Comparison of ENCODE assay signal across 12 cellular contexts in genomic region chr20:35055445-35056276, GRCh38. TPM values are rescaled to one million over a fixed set of nuclear protein-coding genes. Genes with fewer than 3 reads are reported as not detected.
DNase-seq lines count a peak whose midpoint lies in the region; ATAC-seq and TF ChIP-seq lines count a peak whose summit lies in the region.
"Had no signal": no experiment of that assay in that cellular context is flagged by ENCODE, and none has a peak within 500 bp of the region (broad histone marks: within the 10 kb centered on the region; RNA-seq: fewer than 3 reads in every experiment).

No MANE protein-coding gene starts in this region.

- H3K27me3 ChIP-seq in smooth muscle cell (ENCODE audit: low read depth): no peaks in the 10 kb centered on the region

- H3K4me1 Mint-ChIP-seq in activated T-cell treated with anti-CD3 and anti-CD28 coated beads, Interleukin-2, amount 50 U/mL, for 4 hours (ENCODE audit: low read depth): peaks cover 26% of the 10 kb centered on the region
- H3K4me1 Mint-ChIP-seq in IgD-negative memory B cell: peaks cover 20 to 34% (median 27%) of the 10 kb centered on the region in 3 donors
- peaks cover 21% of the 10 kb centered on the region for H3K4me1 Mint-ChIP-seq in activated naive CD8-positive, alpha-beta T cell treated with anti-CD3 and anti-CD28 coated beads, Interleukin-2, amount 50 U/mL, for 24 hours

- H3K9me3 ChIP-seq in smooth muscle cell (replicated peaks; ENCODE audit: low read depth): no peaks in the 10 kb centered on the region

- H3K9ac ChIP-seq in smooth muscle cell (ENCODE audit: low read depth): no peak overlapping the region

- no peak overlapping the region for H2AFZ ChIP-seq in smooth muscle cell (ENCODE audit: low read depth)

- no peak overlapping the region for H3K4me3 ChIP-seq in smooth muscle cell

- 62% methylated on average over 9 of the region's 9 CpGs for WGBS in smooth muscle cell (ENCODE audit: low lambda C conversion rate)

- peak in 1 of 2 donors; percentile 82 for ATAC-seq in activated T-cell treated with anti-CD3 and anti-CD28 coated beads, Interleukin-2, amount 50 U/mL, for 4 hours
- no peak for ATAC-seq in activated naive CD8-positive, alpha-beta T cell treated with anti-CD3 and anti-CD28 coated beads, Interleukin-2, amount 50 U/mL, for 24 hours

- DNase-seq in activated T-cell treated with anti-CD3 and anti-CD28 coated beads, Interleukin-2, amount 50 U/mL, for 4 hours: no peak
- DNase-seq in activated T-cell treated with anti-CD3 and anti-CD28 coated beads for 4 hours (no peak), smooth muscle cell (lab: John Stamatoyannopoulos, UW; ENCODE audit: unreplicated experiment) (no peak), HuH-7.5 (ENCODE audit: low spot score) (no peak)
- no peak for DNase-seq in activated naive CD8-positive, alpha-beta T cell treated with anti-CD3 and anti-CD28 coated beads, Interleukin-2, amount 50 U/mL, for 24 hours
- no peak for DNase-seq in stimulated activated naive CD4-positive, alpha-beta T cell (lab: John Stamatoyannopoulos, UW)
- DNase-seq in stimulated activated CD4-positive, alpha-beta T cell treated with anti-CD3 and anti-CD28 coated beads, Interleukin-4, amount 100 ng/mL, for 1 hour: no peak
- DNase-seq: AML-193; effector CD8-positive, alpha-beta T cell; NCI-H1694; stimulated activated CD4-positive, alpha-beta T cell treated with anti-CD3 and anti-CD28 coated beads, Interleukin-1b, Interleukin-23, amount 100 ng/mL, for 48 hours had no signal

- peaks cover 10% of the 10 kb centered on the region for H3K36me3 ChIP-seq in smooth muscle cell (ENCODE audit: low read depth)

- H3K4me2 ChIP-seq in smooth muscle cell: no peak overlapping the region

- H3K79me2 ChIP-seq in smooth muscle cell (ENCODE audit: low read depth): peaks cover 47% of the 10 kb centered on the region

- no peaks in the 10 kb centered on the region for H3K4me1 ChIP-seq in smooth muscle cell (ENCODE audit: low read depth)

- no peak for TF ChIP-seq CTCF in smooth muscle cell (IDR thresholded peaks at IDR 0.05; ENCODE audit: borderline replicate concordance, insufficient read depth, poor library complexity, severe bottlenecking)

- no peaks in the 10 kb centered on the region for H3K27me3 Mint-ChIP-seq in activated T-cell treated with anti-CD3 and anti-CD28 coated beads, Interleukin-2, amount 50 U/mL, for 4 hours (ENCODE audit: low read depth)
- no peaks in the 10 kb centered on the region for H3K27me3 Mint-ChIP-seq in IgD-negative memory B cell
- H3K27me3 Mint-ChIP-seq in activated naive CD8-positive, alpha-beta T cell treated with anti-CD3 and anti-CD28 coated beads, Interleukin-2, amount 50 U/mL, for 24 hours: no peaks in the 10 kb centered on the region

- no peaks in the 10 kb centered on the region for H3K9me3 Mint-ChIP-seq in activated T-cell treated with anti-CD3 and anti-CD28 coated beads, Interleukin-2, amount 50 U/mL, for 4 hours
- no peaks in the 10 kb centered on the region for H3K9me3 Mint-ChIP-seq in IgD-negative memory B cell
- H3K9me3 Mint-ChIP-seq in activated naive CD8-positive, alpha-beta T cell treated with anti-CD3 and anti-CD28 coated beads, Interleukin-2, amount 50 U/mL, for 24 hours: no peaks in the 10 kb centered on the region

- peak overlapping the region; percentile 18 for H3K27ac ChIP-seq in smooth muscle cell (ENCODE audit: low read depth)

- H3K27ac Mint-ChIP-seq in IgD-negative memory B cell: peak overlapping the region in 2 of 3 donors; percentile 8 to 36
- H3K27ac Mint-ChIP-seq in activated naive CD8-positive, alpha-beta T cell treated with anti-CD3 and anti-CD28 coated beads, Interleukin-2, amount 50 U/mL, for 24 hours: peak overlapping the region; percentile 76

- no peaks in the 10 kb centered on the region for H3F3A ChIP-seq in smooth muscle cell (ENCODE audit: low read depth)

- peaks cover 27% of the 10 kb centered on the region for H3K36me3 Mint-ChIP-seq in activated T-cell treated with anti-CD3 and anti-CD28 coated beads, Interleukin-2, amount 50 U/mL, for 4 hours (ENCODE audit: insufficient read depth)
- H3K36me3 Mint-ChIP-seq in IgD-negative memory B cell: peaks cover 3% of the 10 kb centered on the region
- peaks cover 35% of the 10 kb centered on the region for H3K36me3 Mint-ChIP-seq in activated naive CD8-positive, alpha-beta T cell treated with anti-CD3 and anti-CD28 coated beads, Interleukin-2, amount 50 U/mL, for 24 hours (ENCODE audit: low read depth)

- H3K4me3 Mint-ChIP-seq in activated T-cell treated with anti-CD3 and anti-CD28 coated beads, Interleukin-2, amount 50 U/mL, for 4 hours: peak overlapping the region; percentile 26
- H3K4me3 Mint-ChIP-seq in IgD-negative memory B cell: peak overlapping the region; percentile 53 to 78 (median 72)
- H3K4me3 Mint-ChIP-seq in activated naive CD8-positive, alpha-beta T cell treated with anti-CD3 and anti-CD28 coated beads, Interleukin-2, amount 50 U/mL, for 24 hours: no peak overlapping the region

- H4K20me1 ChIP-seq in smooth muscle cell (ENCODE audit: low read depth): peaks cover 98% of the 10 kb centered on the region

RNA-seq across cellular contexts. Expression of gene TRPC4AP, which starts 36.9 kb away (rescaled TPM):
- total RNA-seq in activated T-cell treated with anti-CD3 and anti-CD28 coated beads, Interleukin-2, amount 50 U/mL, for 4 hours: 10 to 100 TPM; 46.2 to 49.7 (median 47.2) TPM
- 53.4 TPM for polyA plus RNA-seq in IgD-negative memory B cell
- total RNA-seq in smooth muscle cell: 77.3 and 83.5 TPM in 2 replicates
- polyA plus RNA-seq in smooth muscle cell: 87.2 and 95.4 TPM in 2 replicates
